21 cellular contexts compared by ENCODE assay signal in genomic region chr16:81097230-81097629, GRCh38. TPM values are rescaled to one million over a fixed set of nuclear protein-coding genes. Genes with fewer than 3 reads are reported as not detected.
DNase-seq lines count a peak whose midpoint lies in the region; ATAC-seq and TF ChIP-seq lines count a peak whose summit lies in the region.
"Had no signal": no experiment of that assay in that cellular context is flagged by ENCODE, and none has a peak within 500 bp of the region (broad histone marks: within the 10 kb centered on the region; RNA-seq: fewer than 3 reads in every experiment).

No MANE protein-coding gene starts in this region.

- H3K4me3 ChIP-seq in SU-DHL-6 (ENCODE audit: insufficient read depth, low read length, poor library complexity, severe bottlenecking) (no peak overlapping the region), mucosa of rectum (ENCODE audit: low read length in 2 of 2) (peak overlapping the region; percentile 62 to 71)
- H3K4me3 ChIP-seq: lung had no signal

- no peak for TF ChIP-seq CTCF in SU-DHL-6 (IDR thresholded peaks at IDR 0.05; ENCODE audit: insufficient read depth, low read length, poor library complexity, severe bottlenecking)

- H4K20me1 ChIP-seq in SU-DHL-6 (ENCODE audit: low read depth, low read length): no peaks in the 10 kb centered on the region

- no peak overlapping the region for H3K9ac ChIP-seq in SU-DHL-6 (ENCODE audit: low read length)
- H3K9ac ChIP-seq in mucosa of rectum (ENCODE audit: low read depth in 1 of 2, low read length in 2 of 2): no peak overlapping the region

- H3K36me3 ChIP-seq in SU-DHL-6 (ENCODE audit: low read length) (no peaks in the 10 kb centered on the region), mucosa of rectum (ENCODE audit: control insufficient read depth in 2 of 2, insufficient read depth in 2 of 2, low read length in 2 of 2) (no peaks in the 10 kb centered on the region)
- H3K36me3 ChIP-seq: right atrium auricular region had no signal

- H3K4me2 ChIP-seq in SU-DHL-6 (ENCODE audit: low read depth, low read length, poor library complexity, severe bottlenecking): no peak overlapping the region

- ATAC-seq in HG03025 (IDR thresholded peaks at IDR 0.05; ENCODE audit: low FRiP score, unreplicated experiment): no peak

- peak overlapping the region; percentile 68 for H2AFZ ChIP-seq in SU-DHL-6 (ENCODE audit: low read depth, low read length, severe bottlenecking)

- H3K79me2 ChIP-seq in SU-DHL-6 (ENCODE audit: insufficient read depth, low read length): peaks cover 26% of the 10 kb centered on the region

- peaks cover 3 to 7% of the 10 kb centered on the region in 2 donors for H3K4me1 ChIP-seq in mucosa of rectum (ENCODE audit: control insufficient read depth in 2 of 2, insufficient read depth in 2 of 2, low read length in 2 of 2)
- H3K4me1 ChIP-seq: testis had no signal

- no peaks in the 10 kb centered on the region for H3K9me2 ChIP-seq in SU-DHL-6 (replicated peaks; ENCODE audit: insufficient read depth, low read length)

- no peaks in the 10 kb centered on the region for H3F3A ChIP-seq in SU-DHL-6 (ENCODE audit: insufficient read depth)

- H3K27me3 ChIP-seq in SU-DHL-6 (ENCODE audit: low read length) (no peaks in the 10 kb centered on the region), mucosa of rectum (ENCODE audit: control insufficient read depth in 2 of 2, insufficient read depth in 2 of 2, low read length in 2 of 2) (no peaks in the 10 kb centered on the region)
- H3K27me3 ChIP-seq: right atrium auricular region, testis had no signal

- H3K27ac ChIP-seq in SU-DHL-6 (ENCODE audit: low read depth, low read length) (no peak overlapping the region), mucosa of rectum (ENCODE audit: low read depth in 2 of 2, low read length in 2 of 2) (peak overlapping the region; percentile 61 to 84), substantia nigra (ENCODE audit: low read depth, low read length, poor library complexity, severe bottlenecking) (peak overlapping the region; percentile 47)

- DNase-seq in HT-29 (ENCODE audit: low spot score) (peak; percentile 9), substantia nigra (lab: John Stamatoyannopoulos, UW) (no peak), NCI-H526 treated with DMSO at 0.1 percent for 48 hours (lab: John Stamatoyannopoulos, UW) (no peak), DMS114 treated with DMSO at 0.1 percent for 48 hours (lab: John Stamatoyannopoulos, UW; ENCODE audit: unreplicated experiment) (no peak)
- DNase-seq: activated CD4-positive, alpha-beta T cell treated with anti-CD3 and anti-CD28 coated beads, Interleukin-2, amount 50 U/mL, for 48 hours; activated T-cell treated with anti-CD3 and anti-CD28 coated beads, Interleukin-2, amount 50 U/mL, for 4 hours; C1 segment of cervical spinal cord; dermis blood vessel endothelial cell; glutamatergic neuron; HFFc6; KBM-7; NCI-H446 treated with DMSO at 0.1 percent for 48 hours; nephron progenitor cell; stimulated activated CD4-positive, alpha-beta T cell treated with anti-CD3 and anti-CD28 coated beads, Interleukin-2, amount 100 ng/mL, for 24 hours; testis had no signal

- H3K9me3 ChIP-seq in SU-DHL-6 (ENCODE audit: insufficient read depth, low read length) (no peaks in the 10 kb centered on the region), mucosa of rectum (ENCODE audit: control insufficient read depth in 2 of 2, low read length in 2 of 2) (no peaks in the 10 kb centered on the region)
- H3K9me3 ChIP-seq: right atrium auricular region, testis had no signal

RNA-seq across cellular contexts. Expression of gene GCSH, which starts 1.0 kb away (rescaled TPM):
- 30.8 and 35.2 TPM in 2 replicates for total RNA-seq in HT-29 (2014; rRNA removed; shearing (Covaris generic))

RNA-seq across cellular contexts. Expression of gene C16orf46, which starts 20.2 kb away (rescaled TPM):
- 2.4 TPM in 1 of 2 replicates, not detected in the other for total RNA-seq in HT-29 (2014; rRNA removed; shearing (Covaris generic))
- total RNA-seq: esophagus mucosa had no signal
